Comparison of ENCODE assay signal across 8 cellular contexts in genomic region chr11:8167796-8168195, GRCh38. TPM values are rescaled to one million over a fixed set of nuclear protein-coding genes. Genes with fewer than 3 reads are reported as not detected.
DNase-seq lines count a peak whose midpoint lies in the region; ATAC-seq and TF ChIP-seq lines count a peak whose summit lies in the region.

No MANE protein-coding gene starts in this region.

- peak in 1 of 5 donors; percentile 1 for DNase-seq in CD4-positive, alpha-beta memory T cell
- DNase-seq in LNCaP clone FGC (ENCODE audit: low read depth) = no peak
- DNase-seq in coronary artery (ENCODE audit: low spot score) = no peak
- peak; percentile 12 for DNase-seq in myocyte (ENCODE audit: low read depth)
- no peak for DNase-seq in activated CD8-positive, alpha-beta memory T cell treated with anti-CD3 and anti-CD28 coated beads, Interleukin-2, amount 50 U/mL, for 4 hours
- DNase-seq in iPS-NIHi11 (ENCODE audit: low spot score) = no peak

- H3K4me1 ChIP-seq in CD4-positive, alpha-beta memory T cell (ENCODE audit: insufficient read depth, low read length) = peaks cover 17% of the 10 kb centered on the region

- CTCF ChIA-PET in CD4-positive, alpha-beta memory T cell (lab: Charles Lee; ENCODE audit: partially characterized antibody) = interaction anchor here (0.7 to 3.3 kb wide), 2 partner anchors 27 to 68 kb away, joined by 3 to 11 read pairs; no protein-coding TSS in a partner anchor

- H3K36me3 Mint-ChIP-seq in CD4-positive, alpha-beta memory T cell = peaks cover 0 to 5% of the 10 kb centered on the region in 2 donors

- H3K9me3 ChIP-seq in CD4-positive, alpha-beta memory T cell (ENCODE audit: control insufficient read depth in 1 of 2, low read length in 2 of 2) = no peaks in the 10 kb centered on the region

- peaks cover 0 to 3% (median 0%) of the 10 kb centered on the region in 8 donors for H3K9me3 Mint-ChIP-seq in CD4-positive, alpha-beta memory T cell

- H3K4me3 ChIP-seq in CD4-positive, alpha-beta memory T cell (ENCODE audit: low read length in 2 of 2) = peak overlapping the region in 1 of 2 donors; percentile 79
- peak overlapping the region; percentile 64 for H3K4me3 ChIP-seq in LNCaP clone FGC (ENCODE audit: low read depth, low read length)
- H3K4me3 ChIP-seq in coronary artery = peak overlapping the region; percentile 76

- intact Hi-C loops in CD4-positive, alpha-beta memory T cell (cut with micrococcal nuclease) = no loop called here

- ATAC-seq in HG03460 (IDR thresholded peaks at IDR 0.05; ENCODE audit: unreplicated experiment) (no peak), GM21619 (IDR thresholded peaks at IDR 0.05; ENCODE audit: unreplicated experiment) (no peak)

- H3K36me3 ChIP-seq in CD4-positive, alpha-beta memory T cell (ENCODE audit: insufficient read depth, low read length) = no peaks in the 10 kb centered on the region

- H3K27ac ChIP-seq in CD4-positive, alpha-beta memory T cell (ENCODE audit: low read depth, low read length) = no peak overlapping the region
- no peak overlapping the region for H3K27ac ChIP-seq in coronary artery

- no peaks in the 10 kb centered on the region for H3K27me3 ChIP-seq in CD4-positive, alpha-beta memory T cell (ENCODE audit: insufficient read depth, low read length)

- H3K4me3 Mint-ChIP-seq in CD4-positive, alpha-beta memory T cell = peak overlapping the region; percentile 81 to 95 (median 88)

- POLR2A ChIA-PET in CD4-positive, alpha-beta memory T cell (lab: Charles Lee; ENCODE audit: partially characterized antibody) = no interaction called here

- H3K27me3 Mint-ChIP-seq in CD4-positive, alpha-beta memory T cell = peaks cover 15 to 28% of the 10 kb centered on the region in 2 donors

- TF ChIP-seq CTCF in LNCaP clone FGC (IDR thresholded peaks at IDR 0.05; ENCODE audit: control insufficient read depth, extremely low read depth, insufficient read depth) (no peak), coronary artery (IDR thresholded peaks at IDR 0.05) (no peak)

- peaks cover 20 to 44% (median 24%) of the 10 kb centered on the region in 4 donors for H3K4me1 Mint-ChIP-seq in CD4-positive, alpha-beta memory T cell

- peak overlapping the region in 2 of 7 donors; percentile 15 to 75 for H3K27ac Mint-ChIP-seq in CD4-positive, alpha-beta memory T cell

RNA-seq across cellular contexts. Expression of gene RIC3, which starts 1.0 kb away (rescaled TPM):
- total RNA-seq in CD4-positive, alpha-beta memory T cell = 10 to 100 TPM; 28.7 to 30.0 TPM
- 1 to 10 TPM; 1.8 to 3.7 TPM for polyA plus RNA-seq in CD4-positive, alpha-beta memory T cell
- total RNA-seq in myocyte = not detected in 2 replicates
- 0.03 TPM for polyA plus RNA-seq in myocyte (2012)

Comparison
In these comparisons a context has a peak if more than half of its experiments do, and no peak if none do; other contexts are left out.
1. RNA of gene RIC3, which starts 1.0 kb away (total RNA-seq): 28.7 to 30.0 TPM in CD4-positive, alpha-beta memory T cell; not detected in myocyte; every median in the first group is over 10 times any median in the second.